In the genomic region with DNA sequence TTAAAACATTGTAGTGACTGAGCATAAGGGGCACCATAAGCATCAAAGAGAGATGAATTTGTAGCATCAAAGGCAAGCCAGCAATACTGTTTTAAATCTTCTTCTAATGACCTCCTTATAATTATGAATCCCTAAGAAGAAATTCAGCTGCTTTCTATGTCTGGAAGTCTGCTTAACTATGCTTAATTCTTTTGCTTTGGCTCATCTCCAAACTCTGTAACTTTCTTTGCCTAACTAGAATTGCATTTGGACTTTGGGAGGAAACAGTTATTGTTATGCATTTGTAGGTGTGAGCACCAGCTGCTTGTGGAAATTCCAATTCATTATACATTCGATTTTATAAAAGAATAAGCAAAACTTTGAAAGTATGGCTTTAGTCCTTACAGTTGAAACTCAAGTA, we compare ENCODE assay signal across 9 cellular contexts.
"Had no signal": no experiment of that assay in that cellular context is flagged by ENCODE, and none has a peak within 500 bp of the region (broad histone marks: within the 10 kb centered on the region; RNA-seq: fewer than 3 reads in every experiment).

No MANE protein-coding gene starts in this region.

- DNase-seq: GM23248, GOT3, H7, HFFc6 had no signal

- H3K4me3 Mint-ChIP-seq: HFFc6, IgD-negative memory B cell had no signal

- H3K27me3 Mint-ChIP-seq: IgD-negative memory B cell had no signal

- H3K27ac Mint-ChIP-seq: HFFc6, IgD-negative memory B cell had no signal

- H3K9ac ChIP-seq: GM23248 had no signal

- H3K36me3 Mint-ChIP-seq: IgD-negative memory B cell had no signal

- H3K4me3 ChIP-seq: GM23248, HAP-1 had no signal

- H3K27ac ChIP-seq: GM23248, HL-60 had no signal

- ATAC-seq: HCT116, HepG2 had no signal

- H3K36me3 ChIP-seq: HAP-1 had no signal

- H3K9me3 ChIP-seq: HAP-1 had no signal

- H3K4me1 Mint-ChIP-seq: IgD-negative memory B cell had no signal

- H3K9me3 Mint-ChIP-seq: HFFc6 had no signal
